ENCODE assay signal across 30 cellular contexts in the genomic region with DNA sequence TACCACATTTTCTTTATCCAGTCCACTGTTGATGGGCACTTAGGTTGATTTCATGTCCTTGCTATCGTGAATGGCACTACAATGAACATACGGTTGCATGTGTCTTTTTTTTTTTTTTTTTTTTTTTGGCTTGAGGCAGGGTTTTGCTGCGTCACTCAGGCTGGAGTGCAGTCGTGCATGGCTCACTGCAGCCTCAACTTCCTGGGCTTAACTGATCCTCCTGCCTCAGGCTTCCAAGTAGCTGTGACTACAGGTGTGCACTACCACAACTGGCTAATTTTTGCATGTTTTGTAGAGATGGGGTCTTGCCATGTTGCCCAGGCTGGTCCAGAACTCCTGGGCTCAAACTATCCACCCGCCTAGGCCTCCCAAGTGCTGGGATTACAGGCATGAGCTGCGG. TPM values are rescaled to one million over a fixed set of nuclear protein-coding genes. Genes with fewer than 3 reads are reported as not detected.
DNase-seq lines count a peak whose midpoint lies in the region; ATAC-seq, FAIRE-seq and TF ChIP-seq lines count a peak whose summit lies in the region.
"Had no signal": no experiment of that assay in that cellular context is flagged by ENCODE, and none has a peak within 500 bp of the region (broad histone marks: within the 10 kb centered on the region; RNA-seq: fewer than 3 reads in every experiment).

No MANE protein-coding gene starts in this region.

- H3K4me2 ChIP-seq in BLaER1 treated with 17β-estradiol and CSF1 and Interleukin-3, amounts not matched to agents 10 nM and 100 nM, result peak overlapping the region in 10 of 11 experiments; percentile 24 to 88 (median 62); a peak in 19 of 22 replicates
- H3K4me2 ChIP-seq in DOHH2 (ENCODE audit: low read length) (peak overlapping the region; percentile 94), OCI-LY7 (ENCODE audit: low read length) (peak overlapping the region; percentile 95), mesenchymal stem cell (ENCODE audit: low read length, poor library complexity, severe bottlenecking) (no peak overlapping the region)

- no peak overlapping the region for H4K8ac ChIP-seq in mesenchymal stem cell (ENCODE audit: low read length)

- H3F3A ChIP-seq in DOHH2 (ENCODE audit: control insufficient read depth, insufficient read depth), result peaks cover 16% of the 10 kb centered on the region

- no peak overlapping the region for H3K9ac ChIP-seq in BLaER1 treated with 17β-estradiol and CSF1 and Interleukin-3, amounts not matched to agents 10 nM and 100 nM
- no peak overlapping the region for H3K9ac ChIP-seq in mesenchymal stem cell (ENCODE audit: low read length)

- no peak for TF ChIP-seq POLR2A in H54 (IDR thresholded peaks at IDR 0.05; ENCODE audit: low read depth, low read length)
- no peak for TF ChIP-seq POLR2A in testis (IDR thresholded peaks at IDR 0.05)

- H3K9me2 ChIP-seq in DOHH2 (replicated peaks; ENCODE audit: control insufficient read depth, low read length) (no peaks in the 10 kb centered on the region), OCI-LY7 (ENCODE audit: insufficient read depth, low read length) (no peaks in the 10 kb centered on the region)

- no peak overlapping the region for H3K4me3 ChIP-seq in BLaER1 treated with 17β-estradiol and CSF1 and Interleukin-3, amounts not matched to agents 10 nM and 100 nM
- H3K4me3 ChIP-seq in DOHH2 (ENCODE audit: low read length) (peak overlapping the region; percentile 53), OCI-LY7 (ENCODE audit: low read depth, low read length, poor library complexity, severe bottlenecking) (peak overlapping the region; percentile 1), mesenchymal stem cell (ENCODE audit: insufficient read depth in 1 of 2, low read depth in 1 of 2, low read length in 2 of 2) (no peak overlapping the region), heart right ventricle (no peak overlapping the region), testis (no peak overlapping the region)
- H3K4me3 ChIP-seq: heart left ventricle, MG63, suprapubic skin, uterus had no signal

- intact Hi-C loops in OCI-LY7 (cut with micrococcal nuclease; ENCODE audit: unreplicated experiment), result loop anchor here (2.0 to 10.0 kb wide), 5 partner anchors 215 to 733 kb away; partner anchors contain the start of gene RAB30
- intact Hi-C loops in heart right ventricle (cut with DNase I), result loop anchor here in 2 of 10 donors (10.0 kb wide), 2 partner anchors 213 to 383 kb away; partner anchors contain the start of genes DDIAS (in 1 of the 2), PRCP (in 1 of the 2) and RAB30 (in 1 of the 2)
- intact Hi-C loops in testis (cut with DNase I; ENCODE audit: low total_unique reads), result no loop called here

- H4K91ac ChIP-seq in mesenchymal stem cell (ENCODE audit: low read length), result no peak overlapping the region

- POLR2A ChIA-PET in OCI-LY7 (lab: Charles Lee), result interaction anchor here (1.1 to 1.6 kb wide), 4 partner anchors 11 to 392 kb away, joined by 3 to 5 read pairs (median 4); no protein-coding TSS in a partner anchor

- H2BK12ac ChIP-seq in mesenchymal stem cell (ENCODE audit: low read length in 2 of 2), result no peak overlapping the region

- H3K4ac ChIP-seq in mesenchymal stem cell (ENCODE audit: low read depth in 1 of 2, low read length in 2 of 2), result no peak overlapping the region

- peaks cover 0 to under 1% (median 0%) of the 10 kb centered on the region in 11 experiments; a peak in 2 of 22 replicates for H4K20me1 ChIP-seq in BLaER1 treated with 17β-estradiol and CSF1 and Interleukin-3, amounts not matched to agents 10 nM and 100 nM
- H4K20me1 ChIP-seq in DOHH2 (ENCODE audit: control insufficient read depth, insufficient read depth, low read depth, low read length), result no peaks in the 10 kb centered on the region
- H4K20me1 ChIP-seq in OCI-LY7 (ENCODE audit: insufficient read depth, low read length), result no peaks in the 10 kb centered on the region; the same call in 1 of the 2 replicates

- no peak overlapping the region for H3K14ac ChIP-seq in mesenchymal stem cell (ENCODE audit: low read length in 2 of 2)

- no peaks in the 10 kb centered on the region; a peak in 1 of 22 replicates for H3K9me3 ChIP-seq in BLaER1 treated with 17β-estradiol and CSF1 and Interleukin-3, amounts not matched to agents 10 nM and 100 nM (replicated peaks in 1 of 11)
- no peaks in the 10 kb centered on the region for H3K9me3 ChIP-seq in DOHH2 (ENCODE audit: control insufficient read depth, insufficient read depth, low read length)
- no peaks in the 10 kb centered on the region; the same call in 1 of the 2 replicates for H3K9me3 ChIP-seq in OCI-LY7 (ENCODE audit: low read length)
- no peaks in the 10 kb centered on the region for H3K9me3 ChIP-seq in mesenchymal stem cell (ENCODE audit: control insufficient read depth, low read length)
- H3K9me3 ChIP-seq in heart right ventricle, result no peaks in the 10 kb centered on the region
- H3K9me3 ChIP-seq in testis, result no peaks in the 10 kb centered on the region
- H3K9me3 ChIP-seq: heart left ventricle, MG63, suprapubic skin, uterus had no signal

- H2BK5ac ChIP-seq in mesenchymal stem cell (ENCODE audit: low read depth, low read length, poor library complexity, severe bottlenecking), result no peak overlapping the region

- no peak for FAIRE-seq in H54 (lab: Jason Lieb, UNC)
- FAIRE-seq: TTC549 had no signal

- H3K18ac ChIP-seq in mesenchymal stem cell (ENCODE audit: low read depth in 1 of 2, low read length in 2 of 2), result no peak overlapping the region

- H3K23ac ChIP-seq in mesenchymal stem cell (ENCODE audit: low read length in 2 of 2), result no peak overlapping the region

- CTCF ChIA-PET in OCI-LY7 (lab: Charles Lee; ENCODE audit: unreplicated experiment), result no interaction called here

- H2BK15ac ChIP-seq in mesenchymal stem cell (ENCODE audit: low read depth, poor library complexity, severe bottlenecking), result peak overlapping the region; percentile 40

- peaks cover 0 to 10% (median 6%) of the 10 kb centered on the region in 11 experiments; a peak in 8 of 22 replicates for H3K36me3 ChIP-seq in BLaER1 treated with 17β-estradiol and CSF1 and Interleukin-3, amounts not matched to agents 10 nM and 100 nM
- H3K36me3 ChIP-seq in DOHH2 (ENCODE audit: control insufficient read depth, low read length) (peaks cover 17% of the 10 kb centered on the region), OCI-LY7 (ENCODE audit: insufficient read depth, low read length) (peaks cover 11% of the 10 kb centered on the region), mesenchymal stem cell (ENCODE audit: control insufficient read depth in 1 of 2, insufficient read depth in 2 of 2, low read depth in 1 of 2, low read length in 2 of 2) (peaks cover 4 to 5% of the 10 kb centered on the region in 2 experiments), heart right ventricle (no peaks in the 10 kb centered on the region), testis (ENCODE audit: low read depth, missing control alignments) (no peaks in the 10 kb centered on the region)
- H3K36me3 ChIP-seq: heart left ventricle, suprapubic skin, uterus had no signal

- peaks cover 38 to 58% (median 47%) of the 10 kb centered on the region in 10 experiments for H3K4me1 ChIP-seq in BLaER1 treated with 17β-estradiol and CSF1 and Interleukin-3, amounts not matched to agents 10 nM and 100 nM
- H3K4me1 ChIP-seq in DOHH2 (ENCODE audit: control insufficient read depth, low read length), result peaks cover 59% of the 10 kb centered on the region
- H3K4me1 ChIP-seq in OCI-LY7 (ENCODE audit: insufficient read depth, low read length, poor library complexity, severe bottlenecking), result peaks cover 62% of the 10 kb centered on the region
- H3K4me1 ChIP-seq in mesenchymal stem cell (ENCODE audit: control insufficient read depth, insufficient read depth, low read depth, low read length), result peaks cover 3% of the 10 kb centered on the region
- peaks cover 0 to 28% (median 25%) of the 10 kb centered on the region in 9 donors for H3K4me1 ChIP-seq in heart right ventricle
- H3K4me1 ChIP-seq in testis, result peaks cover 4% of the 10 kb centered on the region
- H3K4me1 ChIP-seq: uterus had no signal

- 100% methylated on average over 5 of the region's 6 CpGs for WGBS in mesenchymal stem cell
- 98% methylated on average over 6 of the region's 6 CpGs for WGBS in heart right ventricle, 2 donors
- WGBS in testis, 2 donors, result 47 to 80% methylated on average over 6 of the region's 6 CpGs

- no peaks in the 10 kb centered on the region for H3K27me3 ChIP-seq in BLaER1 treated with 17β-estradiol and CSF1 and Interleukin-3, amounts not matched to agents 10 nM and 100 nM
- H3K27me3 ChIP-seq in DOHH2 (ENCODE audit: control insufficient read depth, low read length) (no peaks in the 10 kb centered on the region), mesenchymal stem cell (ENCODE audit: control insufficient read depth in 1 of 2, insufficient read depth in 1 of 2, low read length in 2 of 2) (no peaks in the 10 kb centered on the region), heart right ventricle (no peaks in the 10 kb centered on the region), testis (no peaks in the 10 kb centered on the region)
- H3K27me3 ChIP-seq: heart left ventricle, MG63, suprapubic skin, uterus had no signal

- ATAC-seq in heart right ventricle, result no peak
- ATAC-seq: HCT116, heart left ventricle, left cardiac atrium had no signal

- H2BK120ac ChIP-seq in mesenchymal stem cell (ENCODE audit: low read depth, low read length), result no peak overlapping the region

- peaks cover 31% of the 10 kb centered on the region for H3K79me2 ChIP-seq in DOHH2 (ENCODE audit: control insufficient read depth, low read length)
- H3K79me2 ChIP-seq in OCI-LY7 (ENCODE audit: insufficient read depth, low read depth, low read length), result peaks cover 18% of the 10 kb centered on the region

- H3K79me1 ChIP-seq in mesenchymal stem cell (replicated peaks; ENCODE audit: low read length, poor library complexity, severe bottlenecking), result no peaks in the 10 kb centered on the region

- BruUV-seq in OCI-LY7 (replicated peaks; lab: Mats Ljungman, UMichigan), result no TSS peak

- TF ChIP-seq CTCF in DOHH2 (IDR thresholded peaks at IDR 0.05; ENCODE audit: low read depth, low read length, poor library complexity, severe bottlenecking) (no peak), OCI-LY7 (conservative IDR thresholded peaks at IDR 0.05; ENCODE audit: low read length) (no peak), heart right ventricle (IDR thresholded peaks at IDR 0.05) (no peak), testis (IDR thresholded peaks at IDR 0.05) (no peak)

- DNase-seq in OCI-LY7 (ENCODE audit: low spot score) (peak; percentile 89), mesenchymal stem cell (no peak), NCI-H446 (lab: John Stamatoyannopoulos, UW) (no peak), H54 (ENCODE audit: insufficient read length, low spot score) (no peak), heart right ventricle (no peak), testis (no peak)
- DNase-seq: ACHN; activated CD4-positive, alpha-beta T cell treated with anti-CD3 and anti-CD28 coated beads for 1 hour; activated CD8-positive, alpha-beta memory T cell treated with anti-CD3 and anti-CD28 coated beads for 24 hours; activated naive CD4-positive, alpha-beta T cell; activated T-cell treated with anti-CD3 and anti-CD28 coated beads, Interleukin-2, amount 50 U/mL, for 24 hours; C1 segment of cervical spinal cord; DMS 273 treated with DMSO at 0.1 percent for 48 hours; effector memory CD4-positive, alpha-beta T cell; foreskin fibroblast; GF-D8; heart left ventricle; left cardiac atrium; mammary epithelial cell; MG63; NCI-H1436; NCI-H2107; occipital lobe; SHP77 treated with DMSO at 0.1 percent for 48 hours; uterus had no signal

- peak overlapping the region in 4 of 11 experiments; percentile 4 to 100 (median 96); a peak in 5 of 22 replicates for H3K27ac ChIP-seq in BLaER1 treated with 17β-estradiol and CSF1 and Interleukin-3, amounts not matched to agents 10 nM and 100 nM
- H3K27ac ChIP-seq in DOHH2 (ENCODE audit: low read depth, low read length) (peak overlapping the region; percentile 82), OCI-LY7 (ENCODE audit: low read depth, low read length, poor library complexity, severe bottlenecking) (peak overlapping the region; percentile 76), mesenchymal stem cell (ENCODE audit: low read length, poor library complexity, severe bottlenecking) (no peak overlapping the region), heart right ventricle (no peak overlapping the region), testis (no peak overlapping the region)
- H3K27ac ChIP-seq: heart left ventricle, suprapubic skin, uterus had no signal

- no peak overlapping the region for H2AK5ac ChIP-seq in mesenchymal stem cell (ENCODE audit: low read length, severe bottlenecking)

- peak overlapping the region; percentile 42; the same call in 1 of the 2 replicates for H2AFZ ChIP-seq in OCI-LY7 (ENCODE audit: low read length)
- no peak overlapping the region for H2AFZ ChIP-seq in mesenchymal stem cell (ENCODE audit: low read depth, low read length)

RNA-seq across cellular contexts. Expression of gene CCDC90B, which starts 1.5 kb away (rescaled TPM):
- total RNA-seq in OCI-LY7 (2014; rRNA removed; shearing (Covaris generic)), result 39.3 and 54.9 TPM in 2 replicates
- total RNA-seq in OCI-LY7 (2022) (47.4 and 52.8 TPM in 2 replicates), heart right ventricle (10 to 100 TPM; 22.3 to 34.3 (median 28.2) TPM), testis (10 to 100 TPM; 67.4 to 78.3 TPM)
- 75.0 TPM for polyA plus RNA-seq in mesenchymal stem cell (2013, experiment 1 of 2)
- polyA plus RNA-seq in mesenchymal stem cell (2013, experiment 2 of 2), result 75.8 TPM
- polyA plus RNA-seq in heart right ventricle (10 to 100 TPM; 14.7 to 23.9 TPM), testis (ENCODE audit: insufficient read depth, low read depth, low replicate concordance) (162 TPM)

Comparison
In these comparisons a context has a peak if more than half of its experiments do, and no peak if none do; other contexts are left out.
1. H3K27ac ChIP-seq: peak in DOHH2 (single experiment) and OCI-LY7 (single experiment); none in mesenchymal stem cell (single experiment), heart right ventricle (0 of 10) and testis (0 of 2).
2. H3K4me3 ChIP-seq: peak in DOHH2 (single experiment) and OCI-LY7 (single experiment); none in BLaER1 treated with 17β-estradiol and CSF1 and Interleukin-3, amounts not matched to agents 10 nM and 100 nM (0 of 10), mesenchymal stem cell (0 of 2), heart right ventricle (0 of 10) and testis (0 of 2).